In the genomic region with DNA sequence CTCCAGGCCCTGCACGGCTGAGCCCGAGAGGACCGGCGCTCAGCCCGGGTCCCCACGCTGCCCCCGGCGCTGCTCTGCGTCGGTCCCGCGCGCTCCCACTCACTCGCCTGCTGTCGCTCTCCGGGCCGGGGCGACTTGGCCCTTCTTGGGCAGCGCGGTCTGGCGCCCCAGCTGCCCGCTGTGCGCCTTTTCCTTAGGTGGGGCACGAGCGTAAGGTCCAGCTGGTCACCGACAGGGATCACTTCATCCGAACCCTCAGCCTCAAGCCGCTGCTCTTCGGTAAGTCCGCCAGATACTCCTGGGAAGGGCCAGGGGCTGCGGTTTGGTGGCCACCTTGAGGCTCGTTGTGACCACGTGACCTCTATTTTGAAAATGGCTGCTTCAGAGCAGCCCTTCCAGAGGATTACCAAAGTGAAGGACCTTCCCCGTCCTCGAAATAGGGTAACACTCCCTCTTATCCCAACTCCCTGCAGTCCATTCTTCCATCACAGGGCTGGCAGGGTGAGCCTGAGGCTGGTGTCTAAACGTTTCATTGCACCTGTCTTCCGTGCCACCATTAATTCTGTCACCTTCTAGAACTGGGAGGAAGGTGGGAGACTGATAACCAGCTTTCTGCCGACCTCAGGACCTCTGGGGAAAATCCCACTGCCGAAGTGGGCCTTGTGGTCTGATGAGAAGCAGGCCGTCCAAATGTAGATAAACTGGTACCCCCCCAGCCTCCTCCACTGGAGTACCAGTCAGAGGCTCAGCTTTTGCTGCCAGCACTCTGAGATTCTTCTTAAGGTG, we compare ENCODE assay signal across 7 cellular contexts. TPM values are rescaled to one million over a fixed set of nuclear protein-coding genes. Genes with fewer than 3 reads are reported as not detected.
DNase-seq lines count a peak whose midpoint lies in the region; ATAC-seq and TF ChIP-seq lines count a peak whose summit lies in the region.

No MANE protein-coding gene starts in this region.

- peak overlapping the region; percentile 94 for H3K4me2 ChIP-seq in PC-3 (ENCODE audit: low read length)

- peaks cover 22% of the 10 kb centered on the region for H3K4me1 ChIP-seq in PC-3 (ENCODE audit: insufficient read depth, low read length)
- peaks cover 38% of the 10 kb centered on the region for H3K4me1 ChIP-seq in suprapubic skin

- intact Hi-C loops in PC-3 (cut with micrococcal nuclease): loop anchor here (1.0 kb wide), 1 partner anchor 16 kb away; a partner anchor contains a TSS

- H3K4me3 ChIP-seq in PC-3 (ENCODE audit: low read length) (peak overlapping the region; percentile 90), choroid plexus epithelial cell (ENCODE audit: low read depth, low read length) (peak overlapping the region; percentile 74), suprapubic skin (peak overlapping the region; percentile 93)

- no peak for TF ChIP-seq EP300 in suprapubic skin (IDR thresholded peaks at IDR 0.05)

- CTCF ChIA-PET in PC-3 (lab: Charles Lee): interaction anchor here (1.6 kb wide), 1 partner anchor 16 kb away, joined by 5 read pairs; a partner anchor contains a TSS

- no peak for TF ChIP-seq POLR2A in suprapubic skin (IDR thresholded peaks at IDR 0.05)

- no peaks in the 10 kb centered on the region for H3K9me2 ChIP-seq in PC-3 (replicated peaks; ENCODE audit: low read length)

- H3K79me2 ChIP-seq in PC-3 (ENCODE audit: low read length): peaks cover 48% of the 10 kb centered on the region

- no peaks in the 10 kb centered on the region for H3K27me3 ChIP-seq in PC-3 (ENCODE audit: low read length)
- no peaks in the 10 kb centered on the region for H3K27me3 ChIP-seq in suprapubic skin

- no peak for TF ChIP-seq CTCF in PC-3 (conservative IDR thresholded peaks at IDR 0.05; ENCODE audit: low read depth, low read length)
- no peak for TF ChIP-seq CTCF in choroid plexus epithelial cell (conservative IDR thresholded peaks at IDR 0.05; ENCODE audit: low read depth, low read length)
- TF ChIP-seq CTCF in suprapubic skin (IDR thresholded peaks at IDR 0.05): no peak

- peak overlapping the region; percentile 94 for H2AFZ ChIP-seq in PC-3 (ENCODE audit: low read length)

- POLR2A ChIA-PET in PC-3 (lab: Charles Lee; ENCODE audit: unreplicated experiment): interaction anchor here (1.1 to 1.2 kb wide), 2 partner anchors 17 to 31 kb away, joined by 3 to 5 read pairs; a partner anchor contains a TSS

- H4K20me1 ChIP-seq in PC-3 (ENCODE audit: low read length): no peaks in the 10 kb centered on the region

- ATAC-seq in GM21576 (IDR thresholded peaks at IDR 0.05; ENCODE audit: unreplicated experiment): peak; percentile 24
- ATAC-seq in PC-3: peak; percentile 13

- WGBS in suprapubic skin: 25% methylated on average over 6 of the region's 40 CpGs

- peak; percentile 35 for DNase-seq in EL
- peak; percentile 23 for DNase-seq in PC-3
- no peak for DNase-seq in choroid plexus epithelial cell (ENCODE audit: low read depth)
- peak; percentile 45 for DNase-seq in medulla oblongata (ENCODE audit: extremely low spot score)
- DNase-seq in suprapubic skin (ENCODE audit: low spot score in 2 of 2): no peak
- DNase-seq in HCEC 1CT: no peak

- H3K36me3 ChIP-seq in PC-3 (ENCODE audit: low read depth, low read length) (no peaks in the 10 kb centered on the region; the same call in 1 of the 2 replicates), suprapubic skin (peaks cover 8% of the 10 kb centered on the region)

- TSS peak; percentile 37 for BruUV-seq in PC-3 (replicated peaks; lab: Mats Ljungman, UMichigan)

- peak overlapping the region; percentile 28 for H3K27ac ChIP-seq in PC-3 (ENCODE audit: low read length)
- peak overlapping the region; percentile 94 for H3K27ac ChIP-seq in suprapubic skin

- no peaks in the 10 kb centered on the region for H3F3A ChIP-seq in PC-3 (ENCODE audit: low read length, unreplicated experiment)

- peak overlapping the region; percentile 78 for H3K9ac ChIP-seq in PC-3 (ENCODE audit: low read length)

- H3K9me3 ChIP-seq in PC-3 (ENCODE audit: low read length) (no peaks in the 10 kb centered on the region), suprapubic skin (no peaks in the 10 kb centered on the region)

RNA-seq across cellular contexts. Expression of a gene that starts 0.8 kb away (rescaled TPM):
- total RNA-seq in PC-3 (2014; rRNA removed) (44.5 and 50.1 TPM in 2 replicates), suprapubic skin (10 to 100 TPM; 18.5 to 57.2 (median 27.9) TPM)

RNA-seq across cellular contexts. Expression of a gene that starts 16.4 kb away (rescaled TPM):
- total RNA-seq in PC-3 (2014; rRNA removed) (92.7 and 117 TPM in 2 replicates), suprapubic skin (100 to 1,000 TPM in 1 of 4 donors, 10 to 100 TPM in 3; 49.1 to 105 (median 55.5) TPM)

RNA-seq across cellular contexts. Expression of a gene that starts 27.6 kb away (rescaled TPM):
- total RNA-seq in PC-3 (2014; rRNA removed) (37.2 and 43.3 TPM in 2 replicates), suprapubic skin (10 to 100 TPM; 44.3 to 55.4 (median 50.7) TPM)

RNA-seq across cellular contexts. Expression of a gene that starts 31.1 kb away (rescaled TPM):
- 191 and 211 TPM in 2 replicates for total RNA-seq in PC-3 (2014; rRNA removed)
- total RNA-seq in suprapubic skin: 100 to 1,000 TPM in 1 of 4 donors, 10 to 100 TPM in 3; 45.0 to 104 (median 63.1) TPM

RNA-seq across cellular contexts. Expression of a gene that starts 38.4 kb away (rescaled TPM):
- total RNA-seq in PC-3 (2014; rRNA removed) (532 and 576 TPM in 2 replicates), suprapubic skin (100 to 1,000 TPM; 184 to 355 (median 229) TPM)

Comparison
In these comparisons a context has a peak if more than half of its experiments do, and no peak if none do; other contexts are left out.
1. DNase-seq: peak in EL (single experiment), PC-3 (single experiment) and medulla oblongata (single experiment); none in choroid plexus epithelial cell (single experiment), suprapubic skin (0 of 2) and HCEC 1CT (single experiment).
2. Peak in every context shown above with its lines, with median percentiles within 50 percentile points of each other: H3K4me3 ChIP-seq.